ENCODE assay signal across 1 cellular context in the genomic region with DNA sequence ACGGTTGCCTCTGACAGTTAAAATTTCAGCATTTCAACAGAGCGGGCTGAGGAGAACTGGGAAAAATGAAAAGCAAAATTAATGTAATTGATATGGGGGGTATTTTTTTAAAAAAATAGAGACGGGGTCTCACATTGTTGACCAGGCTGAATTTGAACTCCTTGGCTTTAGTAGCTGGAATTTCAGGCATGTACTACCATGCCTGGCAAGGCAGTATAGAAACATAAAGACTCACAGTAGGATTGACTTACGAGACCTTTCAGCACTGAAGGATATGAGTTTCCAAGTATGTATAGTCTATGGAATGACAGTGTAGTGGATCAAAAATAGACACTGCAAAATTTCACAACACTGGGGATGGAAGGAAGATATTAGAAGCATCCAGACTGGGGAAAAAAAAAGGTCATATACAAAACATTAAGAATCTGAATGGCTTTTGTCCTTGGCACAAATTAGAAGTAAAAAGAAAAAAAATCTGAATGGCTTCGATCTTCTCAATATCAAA.
TF ChIP-seq lines count a peak whose summit lies in the region.

No MANE protein-coding gene starts in this region.

TF ChIP-seq in IMR-90, 13 proteins besides CTCF, POLR2A, EP300 and RAD21:
- TF ChIP-seq, protein P1, sequence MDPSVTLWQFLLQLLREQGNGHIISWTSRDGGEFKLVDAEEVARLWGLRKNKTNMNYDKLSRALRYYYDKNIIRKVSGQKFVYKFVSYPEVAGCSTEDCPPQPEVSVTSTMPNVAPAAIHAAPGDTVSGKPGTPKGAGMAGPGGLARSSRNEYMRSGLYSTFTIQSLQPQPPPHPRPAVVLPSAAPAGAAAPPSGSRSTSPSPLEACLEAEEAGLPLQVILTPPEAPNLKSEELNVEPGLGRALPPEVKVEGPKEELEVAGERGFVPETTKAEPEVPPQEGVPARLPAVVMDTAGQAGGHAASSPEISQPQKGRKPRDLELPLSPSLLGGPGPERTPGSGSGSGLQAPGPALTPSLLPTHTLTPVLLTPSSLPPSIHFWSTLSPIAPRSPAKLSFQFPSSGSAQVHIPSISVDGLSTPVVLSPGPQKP (IDR thresholded peaks at IDR 0.05; ENCODE audit: borderline replicate concordance, low read depth, low read length) = no peak
- peak; percentile 59; the same call in 1 of the 2 replicates for TF ChIP-seq CEBPB (IDR thresholded peaks at IDR 0.05; ENCODE audit: low read depth, low read length)
